ENCODE assay signal across 33 cellular contexts in genomic region chr3:106272302-106272701, GRCh38.
"Had no signal": no experiment of that assay in that cellular context is flagged by ENCODE, and none has a peak within 500 bp of the region (broad histone marks: within the 10 kb centered on the region; RNA-seq: fewer than 3 reads in every experiment).

No MANE protein-coding gene starts in this region.

- H3K4me1 ChIP-seq: ascending aorta had no signal

- H3K27ac Mint-ChIP-seq: activated B cell treated with CpG ODN at 0.5 μM for 24 hours; activated CD4-positive, alpha-beta memory T cell treated with anti-CD3 and anti-CD28 coated beads, Interleukin-2, amount 10 ng/mL, durations not matched to agents 7 days and 5 days; activated CD4-positive, alpha-beta T cell treated with anti-CD3 and anti-CD28 coated beads, Interleukin-2, amount 10 ng/mL, durations not matched to agents 7 days and 5 days; activated CD8-positive, alpha-beta memory T cell treated with anti-CD3 and anti-CD28 coated beads, Interleukin-2, amount 10 ng/mL, durations not matched to agents 7 days and 5 days; activated CD8-positive, alpha-beta T cell treated with anti-CD3 and anti-CD28 coated beads, Interleukin-2, amount 10 ng/mL, durations not matched to agents 7 days and 5 days; activated naive CD4-positive, alpha-beta T cell treated with anti-CD3 and anti-CD28 coated beads, Interleukin-2, amount 10 ng/mL, durations not matched to agents 7 days and 5 days; activated naive CD4-positive, alpha-beta T cell treated with anti-CD3 and anti-CD28 coated beads, Interleukin-2, amount 50 U/mL, for 24 hours; activated naive CD8-positive, alpha-beta T cell; activated naive CD8-positive, alpha-beta T cell treated with anti-CD3 and anti-CD28 coated beads, Interleukin-2, amount 10 ng/mL, durations not matched to agents 7 days and 5 days; activated naive CD8-positive, alpha-beta T cell treated with anti-CD3 and anti-CD28 coated beads, Interleukin-2, amount 50 U/mL, for 24 hours; activated T-cell treated with anti-CD3 and anti-CD28 coated beads, Interleukin-2, amount 50 U/mL, for 24 hours; activated T-helper 2 cell treated with anti-CD3 and anti-CD28 coated beads, Interferon-gamma antibody, Interleukin-2, Interleukin-4, amounts not matched to agents 10 μg/mL and 5 μg/mL and 100 μg/mL, durations not matched to agents 14 hours and 24 hours and 36 hours; T-helper 17 cell; T-helper 2 cell treated with Interferon-gamma antibody and Interleukin-4, amounts not matched to agents 5 μg/mL and 100 μg/mL, for 36 hours had no signal

- H3K27ac ChIP-seq: ascending aorta, cardiac muscle cell, VCaP had no signal

- H3K4me1 Mint-ChIP-seq: brain had no signal

- H3K9me3 ChIP-seq: ascending aorta had no signal

- H3K27me3 ChIP-seq: ascending aorta, cardiac muscle cell had no signal

- H3K36me3 ChIP-seq: ascending aorta, cardiac muscle cell had no signal

- H3K4me3 ChIP-seq: ascending aorta, cardiac muscle cell had no signal

- H3K4me3 Mint-ChIP-seq: activated B cell treated with CpG ODN at 0.5 μM for 24 hours; activated CD4-positive, alpha-beta memory T cell treated with anti-CD3 and anti-CD28 coated beads, Interleukin-2, amount 10 ng/mL, durations not matched to agents 7 days and 5 days; activated CD4-positive, alpha-beta T cell treated with anti-CD3 and anti-CD28 coated beads, Interleukin-2, amount 10 ng/mL, durations not matched to agents 7 days and 5 days; activated CD8-positive, alpha-beta memory T cell treated with anti-CD3 and anti-CD28 coated beads, Interleukin-2, amount 10 ng/mL, durations not matched to agents 7 days and 5 days; activated CD8-positive, alpha-beta T cell treated with anti-CD3 and anti-CD28 coated beads, Interleukin-2, amount 10 ng/mL, durations not matched to agents 7 days and 5 days; activated naive CD4-positive, alpha-beta T cell treated with anti-CD3 and anti-CD28 coated beads, Interleukin-2, amount 10 ng/mL, durations not matched to agents 7 days and 5 days; activated naive CD4-positive, alpha-beta T cell treated with anti-CD3 and anti-CD28 coated beads, Interleukin-2, amount 50 U/mL, for 24 hours; activated naive CD8-positive, alpha-beta T cell; activated naive CD8-positive, alpha-beta T cell treated with anti-CD3 and anti-CD28 coated beads, Interleukin-2, amount 10 ng/mL, durations not matched to agents 7 days and 5 days; activated naive CD8-positive, alpha-beta T cell treated with anti-CD3 and anti-CD28 coated beads, Interleukin-2, amount 50 U/mL, for 24 hours; activated T-cell treated with anti-CD3 and anti-CD28 coated beads, Interleukin-2, amount 50 U/mL, for 24 hours; brain; central memory CD8-positive, alpha-beta T cell; T-helper 17 cell; T-helper 2 cell treated with Interferon-gamma antibody and Interleukin-4, amounts not matched to agents 5 μg/mL and 100 μg/mL, for 36 hours had no signal

- DNase-seq: activated B cell treated with CpG ODN at 0.5 μM for 24 hours; activated CD4-positive, alpha-beta memory T cell treated with anti-CD3 and anti-CD28 coated beads, Interleukin-2, amount 10 ng/mL, durations not matched to agents 7 days and 5 days; activated CD4-positive, alpha-beta T cell treated with anti-CD3 and anti-CD28 coated beads for 4 hours; activated CD4-positive, alpha-beta T cell treated with anti-CD3 and anti-CD28 coated beads, Interleukin-2, amount 10 ng/mL, durations not matched to agents 7 days and 5 days; activated CD4-positive, alpha-beta T cell treated with anti-CD3 and anti-CD28 coated beads, Interleukin-2, amount 50 U/mL, for 48 hours; activated CD4-positive, CD25-positive, alpha-beta regulatory T cell treated with anti-CD3 and anti-CD28 coated beads, Interleukin-2, amount 50 U/mL, for 72 hours; activated CD8-positive, alpha-beta memory T cell treated with anti-CD3 and anti-CD28 coated beads for 24 hours; activated CD8-positive, alpha-beta memory T cell treated with anti-CD3 and anti-CD28 coated beads, Interleukin-2, amount 10 ng/mL, durations not matched to agents 7 days and 5 days; activated CD8-positive, alpha-beta memory T cell treated with anti-CD3 and anti-CD28 coated beads, Interleukin-2, amount 50 U/mL, for 48 hours; activated CD8-positive, alpha-beta T cell treated with anti-CD3 and anti-CD28 coated beads, Interleukin-2, amount 10 ng/mL, durations not matched to agents 7 days and 5 days; activated effector memory CD4-positive, alpha-beta T cell treated with Interleukin-2 at 50 U/mL for 16 hours; activated gamma-delta T cell; activated naive CD4-positive, alpha-beta T cell treated with anti-CD3 and anti-CD28 coated beads, Interleukin-2, amount 10 ng/mL, durations not matched to agents 7 days and 5 days; activated naive CD4-positive, alpha-beta T cell treated with Interleukin-2 at 50 U/mL for 16 hours; activated naive CD8-positive, alpha-beta T cell treated with anti-CD3 and anti-CD28 coated beads, Interleukin-2, amount 10 ng/mL, durations not matched to agents 7 days and 5 days; activated naive CD8-positive, alpha-beta T cell treated with anti-CD3 and anti-CD28 coated beads, Interleukin-2, amount 50 U/mL, for 24 hours; activated T-cell treated with anti-CD3 and anti-CD28 coated beads, Interleukin-2, amount 50 U/mL, for 24 hours; activated T-cell treated with anti-CD3 and anti-CD28 coated beads, Interleukin-2, amount 50 U/mL, for 48 hours; amygdala; anterior cingulate cortex; caudate nucleus; cerebellar nuclear complex; T-helper 17 cell; T-helper 9 cell had no signal

- H3K9me3 Mint-ChIP-seq: activated naive CD4-positive, alpha-beta T cell treated with anti-CD3 and anti-CD28 coated beads, Interleukin-2, amount 50 U/mL, for 24 hours had no signal

- H3K36me3 Mint-ChIP-seq: activated naive CD4-positive, alpha-beta T cell treated with anti-CD3 and anti-CD28 coated beads, Interleukin-2, amount 10 ng/mL, durations not matched to agents 7 days and 5 days; activated naive CD4-positive, alpha-beta T cell treated with anti-CD3 and anti-CD28 coated beads, Interleukin-2, amount 50 U/mL, for 24 hours; brain had no signal

- H3K27me3 Mint-ChIP-seq: activated B cell treated with CpG ODN at 0.5 μM for 24 hours; activated CD4-positive, alpha-beta memory T cell treated with anti-CD3 and anti-CD28 coated beads, Interleukin-2, amount 10 ng/mL, durations not matched to agents 7 days and 5 days; activated CD4-positive, alpha-beta T cell treated with anti-CD3 and anti-CD28 coated beads, Interleukin-2, amount 10 ng/mL, durations not matched to agents 7 days and 5 days; activated CD8-positive, alpha-beta memory T cell treated with anti-CD3 and anti-CD28 coated beads, Interleukin-2, amount 10 ng/mL, durations not matched to agents 7 days and 5 days; activated naive CD4-positive, alpha-beta T cell treated with anti-CD3 and anti-CD28 coated beads, Interleukin-2, amount 10 ng/mL, durations not matched to agents 7 days and 5 days; activated naive CD4-positive, alpha-beta T cell treated with anti-CD3 and anti-CD28 coated beads, Interleukin-2, amount 50 U/mL, for 24 hours; activated naive CD8-positive, alpha-beta T cell; activated naive CD8-positive, alpha-beta T cell treated with anti-CD3 and anti-CD28 coated beads, Interleukin-2, amount 10 ng/mL, durations not matched to agents 7 days and 5 days; activated T-cell treated with anti-CD3 and anti-CD28 coated beads, Interleukin-2, amount 50 U/mL, for 24 hours; brain; central memory CD8-positive, alpha-beta T cell; T-helper 17 cell had no signal

- ATAC-seq: activated CD8-positive, alpha-beta memory T cell treated with anti-CD3 and anti-CD28 coated beads, Interleukin-2, amount 10 ng/mL, durations not matched to agents 7 days and 5 days; activated CD8-positive, alpha-beta T cell treated with anti-CD3 and anti-CD28 coated beads, Interleukin-2, amount 10 ng/mL, durations not matched to agents 7 days and 5 days; activated naive CD8-positive, alpha-beta T cell treated with anti-CD3 and anti-CD28 coated beads, Interleukin-2, amount 50 U/mL, for 24 hours; T-helper 17 cell had no signal
